In the genomic region with DNA sequence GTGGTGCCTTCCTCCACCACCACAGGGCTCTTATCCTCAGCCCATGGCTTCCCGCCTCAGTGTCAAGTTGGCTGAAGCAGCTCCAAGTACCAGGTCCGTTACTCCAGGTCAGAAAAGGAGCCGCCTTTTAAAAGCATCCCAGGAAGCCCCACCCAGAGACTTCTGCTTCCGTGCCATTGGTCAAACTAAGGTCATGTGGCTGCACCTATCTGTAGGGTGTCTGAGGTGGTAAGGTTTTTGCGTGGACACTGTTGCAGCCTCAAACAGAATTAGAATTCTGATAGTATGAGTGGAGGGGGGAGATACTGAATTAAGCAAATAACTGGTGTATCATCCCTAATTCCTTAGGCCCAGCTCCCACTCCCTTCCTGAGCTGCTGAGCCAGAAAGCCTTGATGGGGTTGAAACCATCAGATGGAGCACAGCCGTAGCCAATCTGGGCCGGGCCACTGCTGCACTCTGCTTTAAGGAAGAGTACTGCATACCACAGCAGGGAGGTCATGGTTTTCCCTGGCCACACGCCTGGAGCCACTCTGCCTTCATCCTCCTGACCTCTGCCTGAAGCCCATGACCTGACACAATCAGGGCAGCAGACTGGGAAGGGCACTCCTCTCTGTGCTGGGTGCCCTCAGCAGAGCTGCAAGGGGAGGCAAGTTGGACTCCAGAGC, we compare ENCODE assay signal across 2 cellular contexts.
A peak's percentile ranks its signal among the peaks of the same experiment; 100 is the strongest.
TF ChIP-seq lines count a peak whose summit lies in the region.

No MANE protein-coding gene starts in this region.

TF ChIP-seq in HEK293, 187 proteins besides CTCF, POLR2A, EP300 and RAD21:
- TF ChIP-seq ZNF473 (tag by site-specific recombination; IDR thresholded peaks at IDR 0.05) (no peak), ZBTB17 (tag by site-specific recombination; IDR thresholded peaks at IDR 0.05) (peak; percentile 50; the same call in 1 of the 2 replicates), ZNF335 (tag by site-specific recombination; conservative IDR thresholded peaks at IDR 0.05) (no peak)
- TF ChIP-seq, protein P1, sequence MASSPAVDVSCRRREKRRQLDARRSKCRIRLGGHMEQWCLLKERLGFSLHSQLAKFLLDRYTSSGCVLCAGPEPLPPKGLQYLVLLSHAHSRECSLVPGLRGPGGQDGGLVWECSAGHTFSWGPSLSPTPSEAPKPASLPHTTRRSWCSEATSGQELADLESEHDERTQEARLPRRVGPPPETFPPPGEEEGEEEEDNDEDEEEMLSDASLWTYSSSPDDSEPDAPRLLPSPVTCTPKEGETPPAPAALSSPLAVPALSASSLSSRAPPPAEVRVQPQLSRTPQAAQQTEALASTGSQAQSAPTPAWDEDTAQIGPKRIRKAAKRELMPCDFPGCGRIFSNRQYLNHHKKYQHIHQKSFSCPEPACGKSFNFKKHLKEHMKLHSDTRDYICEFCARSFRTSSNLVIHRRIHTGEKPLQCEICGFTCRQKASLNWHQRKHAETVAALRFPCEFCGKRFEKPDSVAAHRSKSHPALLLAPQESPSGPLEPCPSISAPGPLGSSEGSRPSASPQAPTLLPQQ (tag by site-specific recombination; IDR thresholded peaks at IDR 0.05) = no peak

TF ChIP-seq in K562, 482 proteins besides CTCF, POLR2A, EP300 and RAD21:
- 0 out of 2 replicates have a peak, but pooled peaks have one; percentile 50 for TF ChIP-seq RAD51 (IDR thresholded peaks at IDR 0.05; ENCODE audit: borderline replicate concordance, low read depth)
- TF ChIP-seq, protein P2, sequence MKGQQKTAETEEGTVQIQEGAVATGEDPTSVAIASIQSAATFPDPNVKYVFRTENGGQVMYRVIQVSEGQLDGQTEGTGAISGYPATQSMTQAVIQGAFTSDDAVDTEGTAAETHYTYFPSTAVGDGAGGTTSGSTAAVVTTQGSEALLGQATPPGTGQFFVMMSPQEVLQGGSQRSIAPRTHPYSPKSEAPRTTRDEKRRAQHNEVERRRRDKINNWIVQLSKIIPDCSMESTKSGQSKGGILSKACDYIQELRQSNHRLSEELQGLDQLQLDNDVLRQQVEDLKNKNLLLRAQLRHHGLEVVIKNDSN (CRISPR knock-in tag; IDR thresholded peaks at IDR 0.05) = peak; percentile 63
- TF ChIP-seq, protein P3, sequence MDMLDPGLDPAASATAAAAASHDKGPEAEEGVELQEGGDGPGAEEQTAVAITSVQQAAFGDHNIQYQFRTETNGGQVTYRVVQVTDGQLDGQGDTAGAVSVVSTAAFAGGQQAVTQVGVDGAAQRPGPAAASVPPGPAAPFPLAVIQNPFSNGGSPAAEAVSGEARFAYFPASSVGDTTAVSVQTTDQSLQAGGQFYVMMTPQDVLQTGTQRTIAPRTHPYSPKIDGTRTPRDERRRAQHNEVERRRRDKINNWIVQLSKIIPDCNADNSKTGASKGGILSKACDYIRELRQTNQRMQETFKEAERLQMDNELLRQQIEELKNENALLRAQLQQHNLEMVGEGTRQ (CRISPR knock-in tag; IDR thresholded peaks at IDR 0.05) = peak; percentile 76
- TF ChIP-seq COPS2 (conservative IDR thresholded peaks at IDR 0.05) = no peak
